1 cellular context compared by ENCODE assay signal in the genomic region with DNA sequence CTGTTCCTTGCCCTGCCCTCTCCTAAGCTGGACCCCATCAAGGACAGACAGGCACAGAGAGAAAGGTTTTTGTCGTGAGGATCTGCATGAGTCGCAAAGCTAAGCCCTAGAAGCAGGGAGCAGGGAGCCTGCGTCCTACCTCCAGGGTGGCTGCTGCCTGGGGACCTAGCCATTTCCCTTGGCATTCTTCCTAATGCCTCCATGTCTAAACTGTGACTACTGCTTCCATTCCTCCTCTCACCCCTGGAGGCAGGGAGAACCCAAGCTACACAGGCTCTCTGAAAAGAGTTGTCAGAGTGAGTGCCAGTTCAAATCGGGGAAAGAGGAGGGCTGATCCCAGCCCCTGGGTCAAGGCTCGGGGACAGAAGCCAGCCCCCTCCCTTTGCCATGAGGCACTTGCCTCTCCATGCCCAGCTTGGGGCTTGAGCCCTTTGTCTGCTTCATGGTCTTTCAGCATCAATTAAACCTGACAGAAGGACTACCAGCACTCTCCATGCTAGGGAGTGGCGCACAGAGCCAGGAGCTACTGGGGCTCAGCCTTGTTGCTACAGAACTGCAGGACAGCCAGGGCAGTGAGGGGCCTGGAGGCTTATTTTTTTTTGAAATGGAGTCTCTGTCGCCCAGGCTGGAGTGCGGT.
A peak's percentile ranks its signal among the peaks of the same experiment; 100 is the strongest.
TF ChIP-seq lines count a peak whose summit lies in the region.

No MANE protein-coding gene starts in this region.

TF ChIP-seq in K562, 482 proteins besides CTCF, POLR2A, EP300 and RAD21:
- no peak for TF ChIP-seq TBP (optimal IDR thresholded peaks at IDR 0.05; ENCODE audit: low read depth, low read length)
- TF ChIP-seq, protein P1, sequence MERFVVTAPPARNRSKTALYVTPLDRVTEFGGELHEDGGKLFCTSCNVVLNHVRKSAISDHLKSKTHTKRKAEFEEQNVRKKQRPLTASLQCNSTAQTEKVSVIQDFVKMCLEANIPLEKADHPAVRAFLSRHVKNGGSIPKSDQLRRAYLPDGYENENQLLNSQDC (CRISPR knock-in tag; IDR thresholded peaks at IDR 0.05): no peak
- TF ChIP-seq, protein P2, sequence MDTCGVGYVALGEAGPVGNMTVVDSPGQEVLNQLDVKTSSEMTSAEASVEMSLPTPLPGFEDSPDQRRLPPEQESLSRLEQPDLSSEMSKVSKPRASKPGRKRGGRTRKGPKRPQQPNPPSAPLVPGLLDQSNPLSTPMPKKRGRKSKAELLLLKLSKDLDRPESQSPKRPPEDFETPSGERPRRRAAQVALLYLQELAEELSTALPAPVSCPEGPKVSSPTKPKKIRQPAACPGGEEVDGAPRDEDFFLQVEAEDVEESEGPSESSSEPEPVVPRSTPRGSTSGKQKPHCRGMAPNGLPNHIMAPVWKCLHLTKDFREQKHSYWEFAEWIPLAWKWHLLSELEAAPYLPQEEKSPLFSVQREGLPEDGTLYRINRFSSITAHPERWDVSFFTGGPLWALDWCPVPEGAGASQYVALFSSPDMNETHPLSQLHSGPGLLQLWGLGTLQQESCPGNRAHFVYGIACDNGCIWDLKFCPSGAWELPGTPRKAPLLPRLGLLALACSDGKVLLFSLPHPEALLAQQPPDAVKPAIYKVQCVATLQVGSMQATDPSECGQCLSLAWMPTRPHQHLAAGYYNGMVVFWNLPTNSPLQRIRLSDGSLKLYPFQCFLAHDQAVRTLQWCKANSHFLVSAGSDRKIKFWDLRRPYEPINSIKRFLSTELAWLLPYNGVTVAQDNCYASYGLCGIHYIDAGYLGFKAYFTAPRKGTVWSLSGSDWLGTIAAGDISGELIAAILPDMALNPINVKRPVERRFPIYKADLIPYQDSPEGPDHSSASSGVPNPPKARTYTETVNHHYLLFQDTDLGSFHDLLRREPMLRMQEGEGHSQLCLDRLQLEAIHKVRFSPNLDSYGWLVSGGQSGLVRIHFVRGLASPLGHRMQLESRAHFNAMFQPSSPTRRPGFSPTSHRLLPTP (IDR thresholded peaks at IDR 0.05; ENCODE audit: borderline replicate concordance, extremely low read depth, insufficient read length): no peak
- TF ChIP-seq MED1 (CRISPR knock-in tag; IDR thresholded peaks at IDR 0.05; ENCODE audit: borderline replicate concordance): 0 out of 2 replicates have a peak, but pooled peaks have one; percentile 33
- no peak for TF ChIP-seq ZNF384 (IDR thresholded peaks at IDR 0.05; ENCODE audit: low read depth, low read length)
- peak; percentile 26; the same call in 1 of the 2 replicates for TF ChIP-seq SUPT5H (IDR thresholded peaks at IDR 0.05)
